11 cellular contexts compared by ENCODE assay signal in the genomic region with DNA sequence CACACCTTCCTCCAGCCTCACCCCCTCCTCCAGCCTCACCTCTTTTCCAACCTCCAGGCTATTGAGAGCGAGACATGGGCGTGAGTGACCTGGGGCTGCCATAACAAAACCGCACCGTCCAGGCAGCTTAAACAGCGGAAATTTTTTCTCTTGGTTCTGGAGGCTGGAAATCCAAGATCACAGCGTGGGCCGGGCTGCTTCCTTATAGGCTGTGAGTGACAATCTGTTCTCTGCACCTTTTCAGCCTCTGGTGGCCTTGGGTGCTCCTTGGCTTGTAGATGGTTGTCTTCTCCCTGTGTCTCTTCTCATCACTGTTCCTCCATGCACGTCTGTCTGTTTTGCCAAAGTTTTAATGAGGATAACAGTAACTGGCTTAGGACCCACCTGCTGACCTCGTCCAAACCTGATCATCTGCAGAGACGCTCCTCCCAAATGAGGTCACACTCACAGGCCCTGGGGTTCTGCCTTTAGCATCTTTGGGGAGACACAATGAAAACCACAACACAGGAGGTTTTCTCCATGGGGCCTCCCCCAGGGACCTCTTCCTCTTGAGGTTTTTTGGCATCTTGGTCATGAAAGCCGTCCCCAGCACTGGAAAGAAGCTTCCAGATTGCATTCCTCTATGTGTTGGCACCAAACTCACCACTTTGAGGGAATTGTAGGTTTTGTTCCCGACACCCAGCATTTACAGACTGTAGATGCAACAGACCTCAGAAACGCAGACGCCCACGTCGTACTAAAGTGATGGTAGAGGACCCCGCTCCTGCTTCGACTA.
"Had no signal": no experiment of that assay in that cellular context is flagged by ENCODE, and none has a peak within 500 bp of the region (broad histone marks: within the 10 kb centered on the region; RNA-seq: fewer than 3 reads in every experiment).

No MANE protein-coding gene starts in this region.

- H3K4me1 Mint-ChIP-seq: activated CD8-positive, alpha-beta memory T cell treated with anti-CD3 and anti-CD28 coated beads, Interleukin-2, amount 10 ng/mL, durations not matched to agents 7 days and 5 days; mesothelial cell of epicardium had no signal

- H3K27ac ChIP-seq: breast epithelium, foreskin keratinocyte, neutrophil, psoas muscle had no signal

- ATAC-seq: activated CD4-positive, CD25-positive, alpha-beta regulatory T cell treated with anti-CD3 and anti-CD28 coated beads, Interleukin-2, amount 50 U/mL, for 24 hours; activated CD8-positive, alpha-beta memory T cell treated with anti-CD3 and anti-CD28 coated beads, Interleukin-2, amount 10 ng/mL, durations not matched to agents 7 days and 5 days; foreskin keratinocyte; left ventricle myocardium superior; psoas muscle had no signal

- H3K4me1 ChIP-seq: breast epithelium, foreskin keratinocyte, psoas muscle had no signal

- DNase-seq: activated CD4-positive, alpha-beta T cell treated with anti-CD3 and anti-CD28 coated beads, Interleukin-2, amount 50 U/mL, for 48 hours; foreskin keratinocyte; left ventricle myocardium superior; psoas muscle; stimulated activated CD4-positive, alpha-beta T cell treated with anti-CD3 and anti-CD28 coated beads, Interleukin-4, amount 100 ng/mL, for 1 hour had no signal

- H3K4me3 ChIP-seq: breast epithelium, psoas muscle had no signal

- H3K4me3 Mint-ChIP-seq: activated CD8-positive, alpha-beta memory T cell treated with anti-CD3 and anti-CD28 coated beads, Interleukin-2, amount 10 ng/mL, durations not matched to agents 7 days and 5 days; mesothelial cell of epicardium; stimulated activated naive CD8-positive, alpha-beta T cell treated with anti-CD3 and anti-CD28 coated beads, Interleukin-15, Interleukin-2, amounts not matched to agents 100 ng/mL and 50 ng/mL, for 24 hours had no signal

- H3K9me3 ChIP-seq: neutrophil, psoas muscle had no signal

- H3K27ac Mint-ChIP-seq: activated CD8-positive, alpha-beta memory T cell treated with anti-CD3 and anti-CD28 coated beads, Interleukin-2, amount 10 ng/mL, durations not matched to agents 7 days and 5 days; mesothelial cell of epicardium; stimulated activated naive CD8-positive, alpha-beta T cell treated with anti-CD3 and anti-CD28 coated beads, Interleukin-15, Interleukin-2, amounts not matched to agents 100 ng/mL and 50 ng/mL, for 24 hours had no signal

- H3K36me3 Mint-ChIP-seq: activated CD8-positive, alpha-beta memory T cell treated with anti-CD3 and anti-CD28 coated beads, Interleukin-2, amount 10 ng/mL, durations not matched to agents 7 days and 5 days; mesothelial cell of epicardium had no signal

- H3K9me3 Mint-ChIP-seq: mesothelial cell of epicardium; stimulated activated naive CD8-positive, alpha-beta T cell treated with anti-CD3 and anti-CD28 coated beads, Interleukin-15, Interleukin-2, amounts not matched to agents 100 ng/mL and 50 ng/mL, for 24 hours had no signal

- H3K36me3 ChIP-seq: breast epithelium, neutrophil had no signal

- H3K27me3 ChIP-seq: foreskin keratinocyte, neutrophil had no signal

- H3K27me3 Mint-ChIP-seq: activated CD8-positive, alpha-beta memory T cell treated with anti-CD3 and anti-CD28 coated beads, Interleukin-2, amount 10 ng/mL, durations not matched to agents 7 days and 5 days had no signal
